Comparison of ENCODE assay signal across 13 cellular contexts in the genomic region with DNA sequence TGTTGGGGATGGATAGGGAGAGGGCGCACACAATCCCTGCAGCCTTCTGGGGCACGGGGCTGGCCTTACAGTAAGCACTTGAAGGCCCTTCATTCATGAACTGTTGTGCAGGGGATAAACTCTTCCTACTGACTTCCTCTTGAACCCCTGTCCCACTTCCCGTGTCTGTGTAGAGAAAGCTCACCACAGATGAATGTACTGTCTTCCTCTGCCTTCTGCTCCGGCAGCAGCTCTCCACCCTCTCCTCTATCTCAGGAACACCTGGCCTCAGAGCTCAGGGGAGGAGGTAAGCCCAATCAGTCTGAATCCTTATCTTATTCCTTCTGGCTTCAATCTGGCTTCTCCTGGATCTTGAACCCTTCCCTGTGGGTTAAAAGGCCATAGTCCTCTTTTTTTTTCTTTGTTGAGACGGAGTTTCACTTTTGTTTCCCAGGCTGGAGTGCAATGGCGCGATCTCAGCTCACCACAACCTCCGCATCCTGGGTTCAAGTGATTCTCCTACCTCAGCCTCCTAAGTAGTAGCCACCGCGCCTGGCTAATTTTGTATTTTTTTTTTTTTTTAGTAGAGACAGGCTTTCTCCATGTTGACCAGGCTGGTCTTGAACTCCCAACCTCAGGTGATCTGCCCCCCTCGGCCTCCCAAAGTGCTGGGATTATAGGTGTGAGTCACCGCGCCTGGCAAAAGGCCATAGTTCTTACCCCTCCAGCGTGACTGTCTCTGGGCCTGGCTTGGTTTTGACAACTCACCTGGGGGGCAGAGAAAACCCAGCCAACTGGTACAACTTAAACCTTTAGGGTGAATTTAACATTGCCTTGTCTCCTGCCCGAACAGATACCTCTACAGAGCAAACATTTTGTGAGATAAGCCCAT. TPM values are rescaled to one million over a fixed set of nuclear protein-coding genes. Genes with fewer than 3 reads are reported as not detected.
DNase-seq lines count a peak whose midpoint lies in the region; ATAC-seq and TF ChIP-seq lines count a peak whose summit lies in the region.
"Had no signal": no experiment of that assay in that cellular context is flagged by ENCODE, and none has a peak within 500 bp of the region (broad histone marks: within the 10 kb centered on the region; RNA-seq: fewer than 3 reads in every experiment).

No MANE protein-coding gene starts in this region.

- H3K4me3 Mint-ChIP-seq in activated naive CD8-positive, alpha-beta T cell treated with anti-CD3 and anti-CD28 coated beads for 36 hours, result peak overlapping the region; percentile 67

- H3K9me3 ChIP-seq in spleen, result no peaks in the 10 kb centered on the region

- H3K9me3 Mint-ChIP-seq in activated naive CD8-positive, alpha-beta T cell treated with anti-CD3 and anti-CD28 coated beads for 36 hours, result no peaks in the 10 kb centered on the region

- H3K27me3 ChIP-seq in spleen (replicated peaks in 1 of 7), result no peaks in the 10 kb centered on the region

- H3K27ac Mint-ChIP-seq in activated naive CD8-positive, alpha-beta T cell treated with anti-CD3 and anti-CD28 coated beads for 36 hours, result peak overlapping the region; percentile 78

- WGBS in spleen, 5 donors, result 74 to 81% (median 78%) methylated on average over 15 of the region's 15 CpGs

- no peak for ATAC-seq in HG03159 (IDR thresholded peaks at IDR 0.05; ENCODE audit: unreplicated experiment)

- H3K27ac ChIP-seq in spleen, result peak overlapping the region in 5 of 8 donors; percentile 10 to 69 (median 55)

- peak overlapping the region in 4 of 8 donors; percentile 13 to 52 (median 25) for H3K4me3 ChIP-seq in spleen

- no peak for TF ChIP-seq POLR2A in spleen (IDR thresholded peaks at IDR 0.05)

- DNase-seq in M059J (ENCODE audit: low read depth) (peak; percentile 29), spleen (no peak), NCI-H524 (lab: John Stamatoyannopoulos, UW) (no peak), NCI-H146 treated with DMSO at 0.1 percent for 48 hours (lab: John Stamatoyannopoulos, UW; ENCODE audit: unreplicated experiment) (no peak)
- DNase-seq in activated CD4-positive, alpha-beta T cell treated with anti-CD3 and anti-CD28 coated beads for 4 hours, result peak; percentile 41 to 47
- DNase-seq in activated naive CD8-positive, alpha-beta T cell treated with anti-CD3 and anti-CD28 coated beads for 36 hours, result no peak
- DNase-seq: cortex of kidney, KG1, NCI-H2171 had no signal

- no peaks in the 10 kb centered on the region for H3K36me3 ChIP-seq in spleen

- peaks cover 21% of the 10 kb centered on the region for H3K4me1 Mint-ChIP-seq in activated naive CD8-positive, alpha-beta T cell treated with anti-CD3 and anti-CD28 coated beads for 36 hours

- H3K36me3 Mint-ChIP-seq in activated naive CD8-positive, alpha-beta T cell treated with anti-CD3 and anti-CD28 coated beads for 36 hours, result peaks cover 3% of the 10 kb centered on the region

- intact Hi-C loops in spleen (cut with DNase I; ENCODE audit: low total_unique reads), result no loop called here

- H3K27me3 Mint-ChIP-seq in activated naive CD8-positive, alpha-beta T cell treated with anti-CD3 and anti-CD28 coated beads for 36 hours, result no peaks in the 10 kb centered on the region

- H3K4me1 ChIP-seq in spleen, result peaks cover 0 to 25% (median 2%) of the 10 kb centered on the region in 6 donors

- no peak for TF ChIP-seq CTCF in spleen (IDR thresholded peaks at IDR 0.05 in 8 of 11, conservative IDR thresholded peaks at IDR 0.05 in 3 of 11)

RNA-seq across cellular contexts. Expression of a gene that starts 7.2 kb away (rescaled TPM):
- 0.32 TPM in 1 of 2 replicates, not detected in the other for total RNA-seq in M059J (2014; rRNA removed; shearing (Covaris generic))
- not detected for total RNA-seq in activated naive CD8-positive, alpha-beta T cell treated with anti-CD3 and anti-CD28 coated beads for 36 hours
- 1 to 10 TPM in 1 of 7 donors, under 1 TPM in 6; 0.34 to 2.0 (median 0.72) TPM for total RNA-seq in spleen
- under 1 TPM; 0.06 to 0.19 (median 0.11) TPM for polyA plus RNA-seq in spleen
- total RNA-seq: mucosa of gallbladder, RPMI7951, temporal lobe had no signal

RNA-seq across cellular contexts. Expression of a gene that starts 35.9 kb away (rescaled TPM):
- 2.2 and 3.2 TPM in 2 replicates for total RNA-seq in M059J (2014; rRNA removed; shearing (Covaris generic))
- total RNA-seq in activated naive CD8-positive, alpha-beta T cell treated with anti-CD3 and anti-CD28 coated beads for 36 hours, result 1 to 10 TPM; 2.3 to 2.4 TPM
- total RNA-seq in spleen, result 10 to 100 TPM in 2 of 7 donors, 1 to 10 TPM in 5; 6.4 to 10.4 (median 9.0) TPM
- polyA plus RNA-seq in spleen, result 1 to 10 TPM; 2.8 to 3.6 (median 3.2) TPM

RNA-seq across cellular contexts. Expression of a gene that starts 44.6 kb away (rescaled TPM):
- 16.0 and 29.8 TPM in 2 replicates for total RNA-seq in M059J (2014; rRNA removed; shearing (Covaris generic))
- total RNA-seq in activated naive CD8-positive, alpha-beta T cell treated with anti-CD3 and anti-CD28 coated beads for 36 hours, result 10 to 100 TPM; 49.9 to 51.1 TPM
- 100 to 1,000 TPM in 2 of 7 donors, 10 to 100 TPM in 5; 47.5 to 141 (median 79.7) TPM for total RNA-seq in spleen
- 10 to 100 TPM; 11.9 to 41.4 (median 12.0) TPM for polyA plus RNA-seq in spleen

RNA-seq across cellular contexts. Expression of a gene that starts 45.1 kb away (rescaled TPM):
- total RNA-seq in M059J (2014; rRNA removed; shearing (Covaris generic)), result not detected in 2 replicates
- under 1 TPM; 0.29 to 0.36 TPM for total RNA-seq in activated naive CD8-positive, alpha-beta T cell treated with anti-CD3 and anti-CD28 coated beads for 36 hours
- total RNA-seq in spleen, result 1 to 10 TPM; 1.1 to 2.1 (median 1.6) TPM
- 1 to 10 TPM; 2.4 to 5.8 (median 3.2) TPM for polyA plus RNA-seq in spleen

RNA-seq across cellular contexts. Expression of a gene that starts 54.9 kb away (rescaled TPM):
- 4.8 and 11.0 TPM in 2 replicates for total RNA-seq in M059J (2014; rRNA removed; shearing (Covaris generic))
- 100 to 1,000 TPM; 107 to 108 TPM for total RNA-seq in activated naive CD8-positive, alpha-beta T cell treated with anti-CD3 and anti-CD28 coated beads for 36 hours
- total RNA-seq in spleen, result 10 to 100 TPM; 36.6 to 78.0 (median 51.0) TPM
- 10 to 100 TPM; 21.3 to 79.8 (median 45.2) TPM for polyA plus RNA-seq in spleen

Comparison
In these comparisons a context has a peak if more than half of its experiments do, and no peak if none do; other contexts are left out.
1. DNase-seq: peak in M059J (single experiment) and activated CD4-positive, alpha-beta T cell treated with anti-CD3 and anti-CD28 coated beads for 4 hours (2 of 2); none in activated naive CD8-positive, alpha-beta T cell treated with anti-CD3 and anti-CD28 coated beads for 36 hours (single experiment), spleen (single experiment), NCI-H524 (0 of 2) and NCI-H146 treated with DMSO at 0.1 percent for 48 hours (single experiment).